Comparison of ENCODE assay signal across 20 cellular contexts in genomic region chr19:54216869-54217268, GRCh38. TPM values are rescaled to one million over a fixed set of nuclear protein-coding genes. Genes with fewer than 3 reads are reported as not detected.
A peak's percentile ranks its signal among the peaks of the same experiment; 100 is the strongest.
DNase-seq lines count a peak whose midpoint lies in the region; ATAC-seq and TF ChIP-seq lines count a peak whose summit lies in the region.
"Had no signal": no experiment of that assay in that cellular context is flagged by ENCODE, and none has a peak within 500 bp of the region (broad histone marks: within the 10 kb centered on the region; RNA-seq: fewer than 3 reads in every experiment).

No MANE protein-coding gene starts in this region.

- no peaks in the 10 kb centered on the region for H3K79me1 ChIP-seq in trophoblast cell (ENCODE audit: low read length)

- DNase-seq in CD14-positive monocyte (ENCODE audit: low spot score) (no peak), glutamatergic neuron (no peak), neural progenitor cell (ENCODE audit: low spot score) (no peak), trophoblast cell (no peak), NCI-H2227 (lab: John Stamatoyannopoulos, UW; ENCODE audit: unreplicated experiment) (no peak), RKO (ENCODE audit: low spot score) (no peak)
- no peak for DNase-seq in effector memory CD8-positive, alpha-beta T cell
- DNase-seq: 8988T; Calu3; CD8-positive, alpha-beta T cell; DMS79 treated with DMSO at 0.1 percent for 48 hours; GF-D8; GOT3; H7 had no signal

- H3K23ac ChIP-seq in trophoblast cell (ENCODE audit: low read length): no peak overlapping the region

- H3K4me1 Mint-ChIP-seq in CD14-positive monocyte: peaks cover 60% of the 10 kb centered on the region
- H3K4me1 Mint-ChIP-seq in glutamatergic neuron (ENCODE audit: low read depth, unreplicated experiment): peaks cover 25% of the 10 kb centered on the region
- peaks cover 28% of the 10 kb centered on the region for H3K4me1 Mint-ChIP-seq in neural progenitor cell
- peaks cover 0 to 2% of the 10 kb centered on the region in 2 donors for H3K4me1 Mint-ChIP-seq in effector memory CD8-positive, alpha-beta T cell (ENCODE audit: low read depth in 2 of 2)

- TF ChIP-seq CTCF in CD14-positive monocyte (IDR thresholded peaks at IDR 0.05): no peak
- no peak for TF ChIP-seq CTCF in glutamatergic neuron (IDR thresholded peaks at IDR 0.05; ENCODE audit: partially characterized antibody, unreplicated experiment)
- TF ChIP-seq CTCF in neural progenitor cell (IDR thresholded peaks at IDR 0.05): no peak

- H3K14ac ChIP-seq in trophoblast cell (ENCODE audit: low read length): no peak overlapping the region

- no peak overlapping the region for H2BK120ac ChIP-seq in trophoblast cell (ENCODE audit: insufficient read depth, low read length, poor library complexity)

- no peaks in the 10 kb centered on the region for H4K20me1 ChIP-seq in neural progenitor cell (ENCODE audit: low read depth)

- H3K4ac ChIP-seq in trophoblast cell (ENCODE audit: low read depth, low read length): no peak overlapping the region

- H3K4me3 Mint-ChIP-seq in CD14-positive monocyte (no peak overlapping the region), glutamatergic neuron (ENCODE audit: unreplicated experiment) (no peak overlapping the region), neural progenitor cell (peak overlapping the region; percentile 5)
- no peak overlapping the region for H3K4me3 Mint-ChIP-seq in effector memory CD8-positive, alpha-beta T cell
- H3K4me3 Mint-ChIP-seq: CD8-positive, alpha-beta T cell had no signal

- H3K79me2 ChIP-seq in neural progenitor cell (ENCODE audit: low read depth) (no peaks in the 10 kb centered on the region), trophoblast cell (ENCODE audit: control insufficient read depth, insufficient read depth, low read length, poor library complexity) (no peaks in the 10 kb centered on the region)

- no peak for ATAC-seq in effector memory CD8-positive, alpha-beta T cell (replicated peaks)
- no peak for ATAC-seq in HG03175 (IDR thresholded peaks at IDR 0.05; ENCODE audit: unreplicated experiment)
- ATAC-seq: CD8-positive, alpha-beta T cell; GM12878 had no signal

- H3K36me3 Mint-ChIP-seq in CD14-positive monocyte: peaks cover 55 to 61% of the 10 kb centered on the region in 2 donors
- H3K36me3 Mint-ChIP-seq in glutamatergic neuron (ENCODE audit: unreplicated experiment): no peaks in the 10 kb centered on the region
- H3K36me3 Mint-ChIP-seq in neural progenitor cell: peaks cover 6% of the 10 kb centered on the region
- H3K36me3 Mint-ChIP-seq in effector memory CD8-positive, alpha-beta T cell (ENCODE audit: insufficient read depth): peaks cover 17% of the 10 kb centered on the region

- H3K18ac ChIP-seq in trophoblast cell (ENCODE audit: low read length): no peak overlapping the region

- H3K9ac ChIP-seq in neural progenitor cell (no peak overlapping the region), trophoblast cell (ENCODE audit: low read length) (no peak overlapping the region)
- H3K9ac ChIP-seq: BLaER1 had no signal

- H3K4me3 ChIP-seq in neural progenitor cell (no peak overlapping the region), trophoblast cell (ENCODE audit: low read depth, low read length) (no peak overlapping the region)
- H3K4me3 ChIP-seq: BLaER1, GM12878 had no signal

- no peak overlapping the region for H4K91ac ChIP-seq in trophoblast cell (ENCODE audit: low read depth, low read length)

- no peak overlapping the region for H2AK5ac ChIP-seq in trophoblast cell (ENCODE audit: low read length)

- WGBS in trophoblast cell (ENCODE audit: extremely low coverage, insufficient coverage, insufficient read length): no CpG with 5 or more reads among the region's 9 CpGs

- no peak overlapping the region for H3K27ac ChIP-seq in neural progenitor cell
- H3K27ac ChIP-seq in trophoblast cell (ENCODE audit: low read depth, low read length): peak overlapping the region; percentile 13
- H3K27ac ChIP-seq: BLaER1 had no signal

- H3K4me1 ChIP-seq in neural progenitor cell: no peaks in the 10 kb centered on the region
- H3K4me1 ChIP-seq in trophoblast cell (ENCODE audit: control insufficient read depth in 1 of 2, insufficient read depth in 2 of 2, low read length in 2 of 2): peaks cover 11% of the 10 kb centered on the region in 2 experiments
- H3K4me1 ChIP-seq: BLaER1 had no signal

- H3K9me3 Mint-ChIP-seq in CD14-positive monocyte (no peaks in the 10 kb centered on the region), glutamatergic neuron (ENCODE audit: unreplicated experiment) (peaks cover 12% of the 10 kb centered on the region), neural progenitor cell (no peaks in the 10 kb centered on the region)
- H3K9me3 Mint-ChIP-seq in effector memory CD8-positive, alpha-beta T cell: no peaks in the 10 kb centered on the region
- H3K9me3 Mint-ChIP-seq: CD8-positive, alpha-beta T cell had no signal

- H3K27ac Mint-ChIP-seq in CD14-positive monocyte: peak overlapping the region in 6 of 7 donors; percentile 25 to 65 (median 61)
- peak overlapping the region; percentile 90 for H3K27ac Mint-ChIP-seq in glutamatergic neuron (ENCODE audit: unreplicated experiment)
- peak overlapping the region; percentile 69 for H3K27ac Mint-ChIP-seq in neural progenitor cell
- H3K27ac Mint-ChIP-seq in effector memory CD8-positive, alpha-beta T cell: peak overlapping the region in 1 of 2 donors; percentile 44
- H3K27ac Mint-ChIP-seq: CD8-positive, alpha-beta T cell; IgD-negative memory B cell had no signal

- H4K12ac ChIP-seq in trophoblast cell (ENCODE audit: low read depth, low read length): no peak overlapping the region

- H3K36me3 ChIP-seq in neural progenitor cell (no peaks in the 10 kb centered on the region), trophoblast cell (ENCODE audit: control insufficient read depth in 1 of 2, insufficient read depth in 2 of 2, low read length in 2 of 2) (peaks cover 6 to 7% of the 10 kb centered on the region in 2 experiments)

- H4K8ac ChIP-seq in trophoblast cell (ENCODE audit: low read depth, low read length): no peak overlapping the region

- intact Hi-C loops in CD14-positive monocyte (cut with micrococcal nuclease): no loop called here

- H3K9me3 ChIP-seq in neural progenitor cell (ENCODE audit: low read depth): no peaks in the 10 kb centered on the region
- H3K9me3 ChIP-seq in trophoblast cell (ENCODE audit: insufficient read depth, low read depth, low read length): no peaks in the 10 kb centered on the region

- no peak overlapping the region for H2AFZ ChIP-seq in neural progenitor cell (replicated peaks)
- no peak overlapping the region for H2AFZ ChIP-seq in trophoblast cell (ENCODE audit: insufficient read depth, low read length, poor library complexity)

- H2BK12ac ChIP-seq in trophoblast cell (ENCODE audit: low read length): no peak overlapping the region

- H3K4me2 ChIP-seq in neural progenitor cell (no peak overlapping the region), trophoblast cell (ENCODE audit: low read length) (no peak overlapping the region)
- H3K4me2 ChIP-seq: BLaER1 had no signal

- H3K27me3 Mint-ChIP-seq in CD14-positive monocyte (ENCODE audit: low read depth in 3 of 3): peaks cover 0 to 5% (median 0%) of the 10 kb centered on the region in 3 donors
- H3K27me3 Mint-ChIP-seq in glutamatergic neuron (ENCODE audit: unreplicated experiment): peaks cover 10% of the 10 kb centered on the region
- peaks cover 6% of the 10 kb centered on the region for H3K27me3 Mint-ChIP-seq in neural progenitor cell (ENCODE audit: insufficient read depth, low read depth)
- H3K27me3 Mint-ChIP-seq in effector memory CD8-positive, alpha-beta T cell: peaks cover 0 to 5% of the 10 kb centered on the region in 2 donors

- H3K27me3 ChIP-seq in neural progenitor cell (no peaks in the 10 kb centered on the region), trophoblast cell (ENCODE audit: insufficient read depth, low read length) (no peaks in the 10 kb centered on the region)
- H3K27me3 ChIP-seq: BLaER1 had no signal

- no peaks in the 10 kb centered on the region for H3F3A ChIP-seq in neural progenitor cell (ENCODE audit: low read depth)

- H2BK5ac ChIP-seq in trophoblast cell (ENCODE audit: low read depth, low read length, poor library complexity): peak overlapping the region; percentile 19

RNA-seq across cellular contexts. Expression of gene LILRB3, which starts 5.9 kb away (rescaled TPM):
- 100 to 1,000 TPM in 1 of 2 donors, 10 to 100 TPM in 1; 62.9 to 104 TPM for polyA plus RNA-seq in CD14-positive monocyte
- total RNA-seq in glutamatergic neuron (ENCODE audit: unreplicated experiment): not detected
- total RNA-seq in neural progenitor cell (ENCODE audit: low replicate concordance): not detected in 2 replicates
- polyA plus RNA-seq in trophoblast cell (2013): 0.33 and 0.50 TPM in 2 replicates
- total RNA-seq: A673; Calu3; CD8-positive, alpha-beta T cell; H7 had no signal
- polyA plus RNA-seq: AG04450 had no signal

RNA-seq across cellular contexts. Expression of gene RPS9, which starts 16.2 kb away (rescaled TPM):
- polyA plus RNA-seq in CD14-positive monocyte: 100 to 1,000 TPM; 756 to 983 TPM
- total RNA-seq in glutamatergic neuron (ENCODE audit: unreplicated experiment): 557 TPM
- 1,773 and 2,732 TPM in 2 replicates for total RNA-seq in neural progenitor cell (ENCODE audit: low replicate concordance)
- polyA plus RNA-seq in trophoblast cell (2013): 1,462 and 1,531 TPM in 2 replicates

RNA-seq across cellular contexts. Expression of gene LILRA6, which starts 25.7 kb away (rescaled TPM):
- 100 to 1,000 TPM in 1 of 2 donors, 10 to 100 TPM in 1; 65.7 to 143 TPM for polyA plus RNA-seq in CD14-positive monocyte
- total RNA-seq in glutamatergic neuron (ENCODE audit: unreplicated experiment): not detected
- total RNA-seq in neural progenitor cell (ENCODE audit: low replicate concordance): not detected in 2 replicates
- polyA plus RNA-seq in trophoblast cell (2013): 0.08 and 0.14 TPM in 2 replicates
- total RNA-seq: A673; Calu3; CD8-positive, alpha-beta T cell; H7 had no signal
- polyA plus RNA-seq: AG04450 had no signal

RNA-seq across cellular contexts. Expression of gene TSEN34, which starts 25.8 kb away (rescaled TPM):
- polyA plus RNA-seq in CD14-positive monocyte: 100 to 1,000 TPM; 109 to 125 TPM
- 44.8 TPM for total RNA-seq in glutamatergic neuron (ENCODE audit: unreplicated experiment)
- 10.3 and 37.3 TPM in 2 replicates for total RNA-seq in neural progenitor cell (ENCODE audit: low replicate concordance)
- polyA plus RNA-seq in trophoblast cell (2013): 73.3 and 75.2 TPM in 2 replicates

RNA-seq across cellular contexts. Expression of gene MBOAT7, which starts 27.5 kb away (rescaled TPM):
- 100 to 1,000 TPM in 1 of 2 donors, 10 to 100 TPM in 1; 84.0 to 115 TPM for polyA plus RNA-seq in CD14-positive monocyte
- total RNA-seq in glutamatergic neuron (ENCODE audit: unreplicated experiment) (62.0 TPM), neural progenitor cell (ENCODE audit: low replicate concordance) (20.0 and 91.0 TPM in 2 replicates)
- 289 and 304 TPM in 2 replicates for polyA plus RNA-seq in trophoblast cell (2013)
